ENCODE assay signal across 1 cellular context in the genomic region with DNA sequence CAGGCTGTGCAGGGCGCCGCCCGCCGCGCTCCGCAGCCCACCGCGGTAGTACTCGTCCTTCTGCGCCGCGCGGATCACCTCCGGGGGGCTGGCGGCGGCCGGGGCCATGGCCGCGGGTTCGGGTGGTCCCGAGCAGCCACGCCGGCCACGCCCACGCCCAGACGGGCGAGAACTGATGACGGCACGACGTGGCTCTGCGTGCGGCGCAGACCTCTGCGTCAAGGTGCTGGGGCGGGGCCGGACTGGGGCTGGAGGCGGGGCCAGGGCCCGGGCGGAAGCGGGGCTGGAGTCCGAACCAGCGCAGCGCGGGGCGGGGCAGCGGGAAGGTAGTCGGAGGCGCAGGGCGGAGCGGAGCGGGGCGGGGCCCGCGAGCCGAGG.
TF ChIP-seq lines count a peak whose summit lies in the region.

A gene (minus strand): TSS at position 170 of the 378 bp plus-strand sequence. CDS start 62 bp downstream, at position 108.

TF ChIP-seq in K562, 482 proteins besides CTCF, POLR2A, EP300 and RAD21 (continued from another document and continues in another):
- TF ChIP-seq, protein P1, sequence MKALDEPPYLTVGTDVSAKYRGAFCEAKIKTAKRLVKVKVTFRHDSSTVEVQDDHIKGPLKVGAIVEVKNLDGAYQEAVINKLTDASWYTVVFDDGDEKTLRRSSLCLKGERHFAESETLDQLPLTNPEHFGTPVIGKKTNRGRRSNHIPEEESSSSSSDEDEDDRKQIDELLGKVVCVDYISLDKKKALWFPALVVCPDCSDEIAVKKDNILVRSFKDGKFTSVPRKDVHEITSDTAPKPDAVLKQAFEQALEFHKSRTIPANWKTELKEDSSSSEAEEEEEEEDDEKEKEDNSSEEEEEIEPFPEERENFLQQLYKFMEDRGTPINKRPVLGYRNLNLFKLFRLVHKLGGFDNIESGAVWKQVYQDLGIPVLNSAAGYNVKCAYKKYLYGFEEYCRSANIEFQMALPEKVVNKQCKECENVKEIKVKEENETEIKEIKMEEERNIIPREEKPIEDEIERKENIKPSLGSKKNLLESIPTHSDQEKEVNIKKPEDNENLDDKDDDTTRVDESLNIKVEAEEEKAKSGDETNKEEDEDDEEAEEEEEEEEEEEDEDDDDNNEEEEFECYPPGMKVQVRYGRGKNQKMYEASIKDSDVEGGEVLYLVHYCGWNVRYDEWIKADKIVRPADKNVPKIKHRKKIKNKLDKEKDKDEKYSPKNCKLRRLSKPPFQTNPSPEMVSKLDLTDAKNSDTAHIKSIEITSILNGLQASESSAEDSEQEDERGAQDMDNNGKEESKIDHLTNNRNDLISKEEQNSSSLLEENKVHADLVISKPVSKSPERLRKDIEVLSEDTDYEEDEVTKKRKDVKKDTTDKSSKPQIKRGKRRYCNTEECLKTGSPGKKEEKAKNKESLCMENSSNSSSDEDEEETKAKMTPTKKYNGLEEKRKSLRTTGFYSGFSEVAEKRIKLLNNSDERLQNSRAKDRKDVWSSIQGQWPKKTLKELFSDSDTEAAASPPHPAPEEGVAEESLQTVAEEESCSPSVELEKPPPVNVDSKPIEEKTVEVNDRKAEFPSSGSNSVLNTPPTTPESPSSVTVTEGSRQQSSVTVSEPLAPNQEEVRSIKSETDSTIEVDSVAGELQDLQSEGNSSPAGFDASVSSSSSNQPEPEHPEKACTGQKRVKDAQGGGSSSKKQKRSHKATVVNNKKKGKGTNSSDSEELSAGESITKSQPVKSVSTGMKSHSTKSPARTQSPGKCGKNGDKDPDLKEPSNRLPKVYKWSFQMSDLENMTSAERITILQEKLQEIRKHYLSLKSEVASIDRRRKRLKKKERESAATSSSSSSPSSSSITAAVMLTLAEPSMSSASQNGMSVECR (CRISPR knock-in tag; IDR thresholded peaks at IDR 0.05): peak; percentile 99
- TF ChIP-seq ELF2 (CRISPR knock-in tag; IDR thresholded peaks at IDR 0.05) (peak; percentile 67), NEUROD1 (IDR thresholded peaks at IDR 0.05; ENCODE audit: borderline replicate concordance, low read depth, low read length, partially characterized antibody) (peak; percentile 15), HDGF (IDR thresholded peaks at IDR 0.05) (no peak), BACH1 (tag; IDR thresholded peaks at IDR 0.05) (no peak), NFIX (CRISPR knock-in tag; IDR thresholded peaks at IDR 0.05; ENCODE audit: low read depth) (no peak), RBM39 (optimal IDR thresholded peaks at IDR 0.05; ENCODE audit: low read depth, low read length) (no peak), KLF13 (tag; IDR thresholded peaks at IDR 0.05; ENCODE audit: borderline replicate concordance, low read depth) (peak; percentile 100), TCF7L2 (IDR thresholded peaks at IDR 0.05; ENCODE audit: low read depth, low read length) (no peak), GABPB2 (CRISPR knock-in tag; conservative IDR thresholded peaks at IDR 0.05) (no peak), RBM15 (IDR thresholded peaks at IDR 0.05; ENCODE audit: insufficient read depth, low read length) (no peak), JUND (IDR thresholded peaks at IDR 0.05; ENCODE audit: borderline replicate concordance, low read depth, low read length) (peak; percentile 44), JUND (tag; IDR thresholded peaks at IDR 0.05; ENCODE audit: borderline replicate concordance, low read depth, low read length) (no peak; the same call in 2 of the 3 replicates), POLR2AphosphoS5 (IDR thresholded peaks at IDR 0.05; ENCODE audit: control insufficient read depth, insufficient read depth, low read depth, low read length) (peak; percentile 52; the same call in 1 of the 2 replicates), GATAD2B (IDR thresholded peaks at IDR 0.05; ENCODE audit: borderline replicate concordance) (peak; percentile 66), PHTF2 (CRISPR knock-in tag; IDR thresholded peaks at IDR 0.05) (no peak), CCNT2 (IDR thresholded peaks at IDR 0.05; ENCODE audit: borderline replicate concordance, extremely low read depth, insufficient read length, low read depth, low read length) (peak; percentile 75), HNRNPK (IDR thresholded peaks at IDR 0.05; ENCODE audit: low read depth, low read length, poor library complexity, severe bottlenecking) (no peak), NR2C2 (CRISPR knock-in tag; IDR thresholded peaks at IDR 0.05) (no peak; the same call in 1 of the 2 replicates), NR2C2 (tag; IDR thresholded peaks at IDR 0.05) (peak; percentile 81; the same call in 1 of the 2 replicates), CSDE1 (IDR thresholded peaks at IDR 0.05) (peak in 1 of 2 experiments; percentile 79; a peak in 1 of 4 replicates), HCFC1 (IDR thresholded peaks at IDR 0.05; ENCODE audit: low read depth, low read length) (peak; percentile 89), ESRRA (IDR thresholded peaks at IDR 0.05; ENCODE audit: borderline replicate concordance, low read depth) (peak; percentile 61; the same call in 1 of the 2 replicates), FOXM1 (IDR thresholded peaks at IDR 0.05; ENCODE audit: low read depth) (no peak), FOXM1 (CRISPR knock-in tag; IDR thresholded peaks at IDR 0.05; ENCODE audit: low read depth) (peak; percentile 83; the same call in 1 of the 2 replicates), ZSCAN32 (CRISPR knock-in tag; IDR thresholded peaks at IDR 0.05) (no peak), EZH2 (IDR thresholded peaks at IDR 0.05; ENCODE audit: borderline replicate concordance, low read depth, low read length) (no peak), IRF2 (CRISPR knock-in tag; IDR thresholded peaks at IDR 0.05) (0 out of 2 replicates have a peak, but pooled peaks have one; percentile 66), U2AF1 (optimal IDR thresholded peaks at IDR 0.05; ENCODE audit: low read depth, low read length) (peak; percentile 51), ATF7 (IDR thresholded peaks at IDR 0.05) (peak; percentile 88), KDM5B (IDR thresholded peaks at IDR 0.05; ENCODE audit: insufficient replicate concordance, low read depth, low read length) (peak; percentile 38), ZNF175 (CRISPR knock-in tag; IDR thresholded peaks at IDR 0.05; ENCODE audit: low read depth) (no peak), YY1 (IDR thresholded peaks at IDR 0.05; ENCODE audit: borderline replicate concordance in 1 of 3, control insufficient read depth in 1 of 3, extremely low read depth in 1 of 3, insufficient read depth in 3 of 3, insufficient read length in 1 of 3, insufficient replicate concordance in 2 of 3, low read depth in 1 of 3, low read length in 2 of 3) (peak; percentile 26 to 76 (median 70)), TCF7 (IDR thresholded peaks at IDR 0.05; ENCODE audit: borderline replicate concordance) (no peak), CREM (IDR thresholded peaks at IDR 0.05; ENCODE audit: low read depth) (peak; percentile 100), MTA1 (IDR thresholded peaks at IDR 0.05; ENCODE audit: borderline replicate concordance) (peak; percentile 98), PHF8 (IDR thresholded peaks at IDR 0.05; ENCODE audit: borderline replicate concordance, low read length) (peak; percentile 87; the same call in 1 of the 2 replicates), ZBTB7A (IDR thresholded peaks at IDR 0.05; ENCODE audit: borderline replicate concordance, control insufficient read depth, low read depth, low read length) (peak; percentile 92; the same call in 1 of the 2 replicates), ZNF217 (CRISPR knock-in tag; IDR thresholded peaks at IDR 0.05) (no peak)
- TF ChIP-seq, protein P2, sequence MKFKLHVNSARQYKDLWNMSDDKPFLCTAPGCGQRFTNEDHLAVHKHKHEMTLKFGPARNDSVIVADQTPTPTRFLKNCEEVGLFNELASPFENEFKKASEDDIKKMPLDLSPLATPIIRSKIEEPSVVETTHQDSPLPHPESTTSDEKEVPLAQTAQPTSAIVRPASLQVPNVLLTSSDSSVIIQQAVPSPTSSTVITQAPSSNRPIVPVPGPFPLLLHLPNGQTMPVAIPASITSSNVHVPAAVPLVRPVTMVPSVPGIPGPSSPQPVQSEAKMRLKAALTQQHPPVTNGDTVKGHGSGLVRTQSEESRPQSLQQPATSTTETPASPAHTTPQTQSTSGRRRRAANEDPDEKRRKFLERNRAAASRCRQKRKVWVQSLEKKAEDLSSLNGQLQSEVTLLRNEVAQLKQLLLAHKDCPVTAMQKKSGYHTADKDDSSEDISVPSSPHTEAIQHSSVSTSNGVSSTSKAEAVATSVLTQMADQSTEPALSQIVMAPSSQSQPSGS (CRISPR knock-in tag; IDR thresholded peaks at IDR 0.05): peak; percentile 69
- TF ChIP-seq, protein P3, sequence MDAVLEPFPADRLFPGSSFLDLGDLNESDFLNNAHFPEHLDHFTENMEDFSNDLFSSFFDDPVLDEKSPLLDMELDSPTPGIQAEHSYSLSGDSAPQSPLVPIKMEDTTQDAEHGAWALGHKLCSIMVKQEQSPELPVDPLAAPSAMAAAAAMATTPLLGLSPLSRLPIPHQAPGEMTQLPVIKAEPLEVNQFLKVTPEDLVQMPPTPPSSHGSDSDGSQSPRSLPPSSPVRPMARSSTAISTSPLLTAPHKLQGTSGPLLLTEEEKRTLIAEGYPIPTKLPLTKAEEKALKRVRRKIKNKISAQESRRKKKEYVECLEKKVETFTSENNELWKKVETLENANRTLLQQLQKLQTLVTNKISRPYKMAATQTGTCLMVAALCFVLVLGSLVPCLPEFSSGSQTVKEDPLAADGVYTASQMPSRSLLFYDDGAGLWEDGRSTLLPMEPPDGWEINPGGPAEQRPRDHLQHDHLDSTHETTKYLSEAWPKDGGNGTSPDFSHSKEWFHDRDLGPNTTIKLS (IDR thresholded peaks at IDR 0.05; ENCODE audit: borderline replicate concordance, low read depth): peak; percentile 75
- TF ChIP-seq, protein P4, sequence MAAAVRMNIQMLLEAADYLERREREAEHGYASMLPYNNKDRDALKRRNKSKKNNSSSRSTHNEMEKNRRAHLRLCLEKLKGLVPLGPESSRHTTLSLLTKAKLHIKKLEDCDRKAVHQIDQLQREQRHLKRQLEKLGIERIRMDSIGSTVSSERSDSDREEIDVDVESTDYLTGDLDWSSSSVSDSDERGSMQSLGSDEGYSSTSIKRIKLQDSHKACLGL (CRISPR knock-in tag; IDR thresholded peaks at IDR 0.05; ENCODE audit: borderline replicate concordance, poor library complexity, severe bottlenecking): peak; percentile 88
- TF ChIP-seq, protein P5, sequence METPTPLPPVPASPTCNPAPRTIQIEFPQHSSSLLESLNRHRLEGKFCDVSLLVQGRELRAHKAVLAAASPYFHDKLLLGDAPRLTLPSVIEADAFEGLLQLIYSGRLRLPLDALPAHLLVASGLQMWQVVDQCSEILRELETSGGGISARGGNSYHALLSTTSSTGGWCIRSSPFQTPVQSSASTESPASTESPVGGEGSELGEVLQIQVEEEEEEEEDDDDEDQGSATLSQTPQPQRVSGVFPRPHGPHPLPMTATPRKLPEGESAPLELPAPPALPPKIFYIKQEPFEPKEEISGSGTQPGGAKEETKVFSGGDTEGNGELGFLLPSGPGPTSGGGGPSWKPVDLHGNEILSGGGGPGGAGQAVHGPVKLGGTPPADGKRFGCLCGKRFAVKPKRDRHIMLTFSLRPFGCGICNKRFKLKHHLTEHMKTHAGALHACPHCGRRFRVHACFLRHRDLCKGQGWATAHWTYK (CRISPR knock-in tag; IDR thresholded peaks at IDR 0.05): peak; percentile 63; the same call in 1 of the 2 replicates
- TF ChIP-seq, protein P6, sequence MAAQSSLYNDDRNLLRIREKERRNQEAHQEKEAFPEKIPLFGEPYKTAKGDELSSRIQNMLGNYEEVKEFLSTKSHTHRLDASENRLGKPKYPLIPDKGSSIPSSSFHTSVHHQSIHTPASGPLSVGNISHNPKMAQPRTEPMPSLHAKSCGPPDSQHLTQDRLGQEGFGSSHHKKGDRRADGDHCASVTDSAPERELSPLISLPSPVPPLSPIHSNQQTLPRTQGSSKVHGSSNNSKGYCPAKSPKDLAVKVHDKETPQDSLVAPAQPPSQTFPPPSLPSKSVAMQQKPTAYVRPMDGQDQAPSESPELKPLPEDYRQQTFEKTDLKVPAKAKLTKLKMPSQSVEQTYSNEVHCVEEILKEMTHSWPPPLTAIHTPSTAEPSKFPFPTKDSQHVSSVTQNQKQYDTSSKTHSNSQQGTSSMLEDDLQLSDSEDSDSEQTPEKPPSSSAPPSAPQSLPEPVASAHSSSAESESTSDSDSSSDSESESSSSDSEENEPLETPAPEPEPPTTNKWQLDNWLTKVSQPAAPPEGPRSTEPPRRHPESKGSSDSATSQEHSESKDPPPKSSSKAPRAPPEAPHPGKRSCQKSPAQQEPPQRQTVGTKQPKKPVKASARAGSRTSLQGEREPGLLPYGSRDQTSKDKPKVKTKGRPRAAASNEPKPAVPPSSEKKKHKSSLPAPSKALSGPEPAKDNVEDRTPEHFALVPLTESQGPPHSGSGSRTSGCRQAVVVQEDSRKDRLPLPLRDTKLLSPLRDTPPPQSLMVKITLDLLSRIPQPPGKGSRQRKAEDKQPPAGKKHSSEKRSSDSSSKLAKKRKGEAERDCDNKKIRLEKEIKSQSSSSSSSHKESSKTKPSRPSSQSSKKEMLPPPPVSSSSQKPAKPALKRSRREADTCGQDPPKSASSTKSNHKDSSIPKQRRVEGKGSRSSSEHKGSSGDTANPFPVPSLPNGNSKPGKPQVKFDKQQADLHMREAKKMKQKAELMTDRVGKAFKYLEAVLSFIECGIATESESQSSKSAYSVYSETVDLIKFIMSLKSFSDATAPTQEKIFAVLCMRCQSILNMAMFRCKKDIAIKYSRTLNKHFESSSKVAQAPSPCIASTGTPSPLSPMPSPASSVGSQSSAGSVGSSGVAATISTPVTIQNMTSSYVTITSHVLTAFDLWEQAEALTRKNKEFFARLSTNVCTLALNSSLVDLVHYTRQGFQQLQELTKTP (IDR thresholded peaks at IDR 0.05; ENCODE audit: low read depth in 1 of 2, partially characterized antibody in 2 of 2): no peak
- TF ChIP-seq, protein P7, sequence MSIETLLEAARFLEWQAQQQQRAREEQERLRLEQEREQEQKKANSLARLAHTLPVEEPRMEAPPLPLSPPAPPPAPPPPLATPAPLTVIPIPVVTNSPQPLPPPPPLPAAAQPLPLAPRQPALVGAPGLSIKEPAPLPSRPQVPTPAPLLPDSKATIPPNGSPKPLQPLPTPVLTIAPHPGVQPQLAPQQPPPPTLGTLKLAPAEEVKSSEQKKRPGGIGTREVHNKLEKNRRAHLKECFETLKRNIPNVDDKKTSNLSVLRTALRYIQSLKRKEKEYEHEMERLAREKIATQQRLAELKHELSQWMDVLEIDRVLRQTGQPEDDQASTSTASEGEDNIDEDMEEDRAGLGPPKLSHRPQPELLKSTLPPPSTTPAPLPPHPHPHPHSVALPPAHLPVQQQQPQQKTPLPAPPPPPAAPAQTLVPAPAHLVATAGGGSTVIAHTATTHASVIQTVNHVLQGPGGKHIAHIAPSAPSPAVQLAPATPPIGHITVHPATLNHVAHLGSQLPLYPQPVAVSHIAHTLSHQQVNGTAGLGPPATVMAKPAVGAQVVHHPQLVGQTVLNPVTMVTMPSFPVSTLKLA (conservative IDR thresholded peaks at IDR 0.05): peak; percentile 61 to 92
- TF ChIP-seq, protein P8, sequence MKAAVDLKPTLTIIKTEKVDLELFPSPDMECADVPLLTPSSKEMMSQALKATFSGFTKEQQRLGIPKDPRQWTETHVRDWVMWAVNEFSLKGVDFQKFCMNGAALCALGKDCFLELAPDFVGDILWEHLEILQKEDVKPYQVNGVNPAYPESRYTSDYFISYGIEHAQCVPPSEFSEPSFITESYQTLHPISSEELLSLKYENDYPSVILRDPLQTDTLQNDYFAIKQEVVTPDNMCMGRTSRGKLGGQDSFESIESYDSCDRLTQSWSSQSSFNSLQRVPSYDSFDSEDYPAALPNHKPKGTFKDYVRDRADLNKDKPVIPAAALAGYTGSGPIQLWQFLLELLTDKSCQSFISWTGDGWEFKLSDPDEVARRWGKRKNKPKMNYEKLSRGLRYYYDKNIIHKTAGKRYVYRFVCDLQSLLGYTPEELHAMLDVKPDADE (conservative IDR thresholded peaks at IDR 0.05; ENCODE audit: control insufficient read depth, low read depth, low read length): 0 out of 2 replicates have a peak, but pooled peaks have one; percentile 41
